20 cellular contexts compared by ENCODE assay signal in genomic region chr3:67662733-67663132, GRCh38. TPM values are rescaled to one million over a fixed set of nuclear protein-coding genes. Genes with fewer than 3 reads are reported as not detected.
DNase-seq lines count a peak whose midpoint lies in the region; ATAC-seq, FAIRE-seq and TF ChIP-seq lines count a peak whose summit lies in the region.
"Had no signal": no experiment of that assay in that cellular context is flagged by ENCODE, and none has a peak within 500 bp of the region (broad histone marks: within the 10 kb centered on the region; RNA-seq: fewer than 3 reads in every experiment).

No MANE protein-coding gene starts in this region.

- H3K27ac Mint-ChIP-seq in activated naive CD4-positive, alpha-beta T cell treated with anti-CD3 and anti-CD28 coated beads for 36 hours = no peak overlapping the region

- H3K36me3 ChIP-seq in small intestine (ENCODE audit: control insufficient read depth in 2 of 2, insufficient read depth in 2 of 2, low read length in 2 of 2) (no peaks in the 10 kb centered on the region), testis (ENCODE audit: low read depth, missing control alignments) (no peaks in the 10 kb centered on the region), PC-3 (ENCODE audit: low read depth, low read length) (no peaks in the 10 kb centered on the region)
- H3K36me3 ChIP-seq: gastrocnemius medialis, right atrium auricular region, SJSA1, vagina had no signal

- TF ChIP-seq CTCF in testis (IDR thresholded peaks at IDR 0.05) (no peak), PC-3 (conservative IDR thresholded peaks at IDR 0.05; ENCODE audit: low read depth, low read length) (no peak)

- no peak overlapping the region for H3K4me3 Mint-ChIP-seq in activated naive CD4-positive, alpha-beta T cell treated with anti-CD3 and anti-CD28 coated beads for 36 hours

- H2AFZ ChIP-seq in PC-3 (ENCODE audit: low read length) = no peak overlapping the region

- no peaks in the 10 kb centered on the region for H3K79me2 ChIP-seq in PC-3 (ENCODE audit: low read length)

- H4K20me1 ChIP-seq in PC-3 (ENCODE audit: low read length) = no peaks in the 10 kb centered on the region

- POLR2A ChIA-PET in PC-3 (lab: Charles Lee; ENCODE audit: unreplicated experiment) = no interaction called here

- H3K4me3 ChIP-seq in small intestine (ENCODE audit: low read depth in 1 of 2, low read length in 2 of 2) (no peak overlapping the region), testis (no peak overlapping the region), PC-3 (ENCODE audit: low read length) (no peak overlapping the region)
- H3K4me3 ChIP-seq: A549, gastrocnemius medialis, right atrium auricular region, SJSA1, vagina had no signal

- H3K9me2 ChIP-seq in PC-3 (replicated peaks; ENCODE audit: low read length) = no peaks in the 10 kb centered on the region

- H3K27ac ChIP-seq in small intestine (ENCODE audit: low read depth in 1 of 2, low read length in 1 of 2) (no peak overlapping the region), testis (no peak overlapping the region), PC-3 (ENCODE audit: low read length) (no peak overlapping the region)
- H3K27ac ChIP-seq: A549, gastrocnemius medialis, right atrium auricular region, SJSA1, vagina had no signal

- peak; percentile 59 for ATAC-seq in GM21576 (IDR thresholded peaks at IDR 0.05; ENCODE audit: unreplicated experiment)
- ATAC-seq in HG03565 (IDR thresholded peaks at IDR 0.05; ENCODE audit: unreplicated experiment) = peak; percentile 53
- no peak for ATAC-seq in PC-3
- ATAC-seq: A549, gastrocnemius medialis had no signal

- DNase-seq in activated naive CD4-positive, alpha-beta T cell treated with anti-CD3 and anti-CD28 coated beads for 36 hours = peak; percentile 37
- no peak for DNase-seq in activated naive CD4-positive, alpha-beta T cell (lab: John Stamatoyannopoulos, UW)
- DNase-seq in small intestine (peak; percentile 27), testis (no peak), PC-3 (no peak), HT-29 (ENCODE audit: low spot score) (no peak)
- DNase-seq: activated naive CD4-positive, alpha-beta T cell treated with Interleukin-2 at 50 U/mL for 16 hours; COR-L47; gastrocnemius medialis; GDM1; KBM-7; NCI-H1105 treated with DMSO at 0.1 percent for 48 hours; NCI-H345 had no signal

- H3K9ac ChIP-seq in PC-3 (ENCODE audit: low read length) = no peak overlapping the region

- BruUV-seq in PC-3 (replicated peaks; lab: Mats Ljungman, UMichigan) = no TSS peak

- no peaks in the 10 kb centered on the region for H3K27me3 Mint-ChIP-seq in activated naive CD4-positive, alpha-beta T cell treated with anti-CD3 and anti-CD28 coated beads for 36 hours (ENCODE audit: low read depth)

- CTCF ChIA-PET in activated naive CD4-positive, alpha-beta T cell treated with anti-CD3 and anti-CD28 coated beads for 36 hours (lab: Charles Lee) = interaction anchor here (0.6 to 2.0 kb wide), 3 partner anchors 10 to 63 kb away, joined by 3 to 8 read pairs (median 6); no protein-coding TSS in a partner anchor
- CTCF ChIA-PET in PC-3 (lab: Charles Lee) = interaction anchor here (0.6 kb wide), 1 partner anchor 15 kb away, joined by 3 read pairs; no protein-coding TSS in a partner anchor

- H3K9me3 ChIP-seq in small intestine (ENCODE audit: control insufficient read depth, low read depth) (no peaks in the 10 kb centered on the region), testis (no peaks in the 10 kb centered on the region), PC-3 (ENCODE audit: low read length) (no peaks in the 10 kb centered on the region)
- H3K9me3 ChIP-seq: A549, gastrocnemius medialis, right atrium auricular region, SJSA1, vagina had no signal

- 89 to 96% (median 93%) methylated on average over 3 of the region's 3 CpGs for WGBS in small intestine, 3 donors
- 91 to 92% methylated on average over 3 of the region's 3 CpGs for WGBS in testis, 2 donors

- no peak for TF ChIP-seq POLR2A in testis (IDR thresholded peaks at IDR 0.05)

- H3K9me3 Mint-ChIP-seq in activated naive CD4-positive, alpha-beta T cell treated with anti-CD3 and anti-CD28 coated beads for 36 hours = peaks cover 7% of the 10 kb centered on the region

- intact Hi-C loops in activated naive CD4-positive, alpha-beta T cell treated with anti-CD3 and anti-CD28 coated beads for 36 hours (cut with micrococcal nuclease) = loop anchor here (1.0 kb wide), 1 partner anchor 128 kb away; no protein-coding TSS in a partner anchor
- intact Hi-C loops in testis (cut with DNase I; ENCODE audit: low total_unique reads) (no loop called here), PC-3 (cut with micrococcal nuclease) (no loop called here)

- no peak overlapping the region for H3K4me2 ChIP-seq in PC-3 (ENCODE audit: low read length)
- H3K4me2 ChIP-seq: A549 had no signal

- no peaks in the 10 kb centered on the region for H3K27me3 ChIP-seq in small intestine (ENCODE audit: control insufficient read depth in 2 of 2, insufficient read depth in 2 of 2, low read length in 2 of 2)
- no peaks in the 10 kb centered on the region for H3K27me3 ChIP-seq in testis
- no peaks in the 10 kb centered on the region for H3K27me3 ChIP-seq in PC-3 (ENCODE audit: low read length)
- H3K27me3 ChIP-seq: gastrocnemius medialis, right atrium auricular region, SJSA1, vagina had no signal

- H3K36me3 Mint-ChIP-seq in activated naive CD4-positive, alpha-beta T cell treated with anti-CD3 and anti-CD28 coated beads for 36 hours (ENCODE audit: low read depth) = no peaks in the 10 kb centered on the region

- no peak for FAIRE-seq in small intestine (lab: Jason Lieb, UNC)
- FAIRE-seq: A549, bronchial epithelial cell had no signal

- H3K4me1 ChIP-seq in small intestine (ENCODE audit: control insufficient read depth in 2 of 2, insufficient read depth in 1 of 2, low read depth in 1 of 2, low read length in 1 of 2) (peaks cover 0 to 3% of the 10 kb centered on the region in 2 donors), testis (no peaks in the 10 kb centered on the region), PC-3 (ENCODE audit: insufficient read depth, low read length) (no peaks in the 10 kb centered on the region)
- H3K4me1 ChIP-seq: A549, gastrocnemius medialis, right atrium auricular region, SJSA1, vagina had no signal

- peaks cover 45% of the 10 kb centered on the region for H3K4me1 Mint-ChIP-seq in activated naive CD4-positive, alpha-beta T cell treated with anti-CD3 and anti-CD28 coated beads for 36 hours (ENCODE audit: low read depth)

- H3F3A ChIP-seq in PC-3 (ENCODE audit: low read length, unreplicated experiment) = no peaks in the 10 kb centered on the region

RNA-seq across cellular contexts. Expression of gene SUCLG2, which starts 8.3 kb away (rescaled TPM):
- 10 to 100 TPM; 81.3 to 85.3 TPM for total RNA-seq in activated naive CD4-positive, alpha-beta T cell treated with anti-CD3 and anti-CD28 coated beads for 36 hours
- polyA plus RNA-seq in small intestine = 100 to 1,000 TPM in 1 of 3 donors, 10 to 100 TPM in 2; 77.7 to 157 (median 93.2) TPM
- 10 to 100 TPM; 18.0 to 23.8 TPM for total RNA-seq in testis
- 28.7 TPM for polyA plus RNA-seq in testis (ENCODE audit: insufficient read depth, low read depth, low replicate concordance)
- 20.2 and 22.3 TPM in 2 replicates for total RNA-seq in PC-3 (2014; rRNA removed)
- total RNA-seq in HT-29 (2014; rRNA removed; shearing (Covaris generic)) = 12.8 and 13.9 TPM in 2 replicates

Comparison
In these comparisons a context has a peak if more than half of its experiments do, and no peak if none do; other contexts are left out.
1. DNase-seq: peak in activated naive CD4-positive, alpha-beta T cell treated with anti-CD3 and anti-CD28 coated beads for 36 hours (single experiment) and small intestine (single experiment); none in activated naive CD4-positive, alpha-beta T cell (0 of 4), testis (single experiment), PC-3 (single experiment) and HT-29 (single experiment).